Comparison of ENCODE assay signal across 8 cellular contexts in the genomic region with DNA sequence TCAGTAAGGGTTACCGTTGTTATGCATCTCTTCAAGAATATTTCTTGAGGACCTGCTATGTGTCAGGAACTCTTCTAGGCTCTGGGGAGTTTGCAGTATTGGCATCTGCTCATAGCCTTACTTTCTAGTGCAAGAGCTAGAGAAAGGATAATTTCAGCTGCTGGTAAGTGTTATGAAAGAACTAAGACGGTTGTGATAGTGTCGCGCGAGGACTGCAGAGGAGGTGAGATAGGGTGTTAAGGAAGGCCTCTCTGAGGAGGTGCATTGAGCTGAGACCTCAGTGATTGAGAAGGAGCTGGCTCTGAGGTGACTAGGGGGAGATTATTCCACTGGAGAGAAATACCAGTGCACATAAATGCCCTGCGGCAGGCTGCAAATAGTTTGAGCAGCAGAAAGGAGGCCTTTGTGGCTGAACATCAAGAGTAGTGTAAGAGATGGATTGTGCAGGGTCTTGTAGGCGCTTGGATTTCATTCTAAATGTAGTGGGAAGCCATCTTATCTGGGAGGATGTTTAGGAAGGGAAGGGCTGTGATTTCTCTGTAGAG. TPM values are rescaled to one million over a fixed set of nuclear protein-coding genes. Genes with fewer than 3 reads are reported as not detected.
A peak's percentile ranks its signal among the peaks of the same experiment; 100 is the strongest.
DNase-seq lines count a peak whose midpoint lies in the region; ATAC-seq and TF ChIP-seq lines count a peak whose summit lies in the region.

No MANE protein-coding gene starts in this region.

- no peaks in the 10 kb centered on the region for H3K27me3 ChIP-seq in osteoblast (ENCODE audit: insufficient read depth, low read length)

- H3K79me2 ChIP-seq in osteoblast (ENCODE audit: insufficient read depth, low read length), result peaks cover 70% of the 10 kb centered on the region

- peaks cover 40% of the 10 kb centered on the region for H3K4me1 Mint-ChIP-seq in activated CD8-positive, alpha-beta memory T cell treated with anti-CD3 and anti-CD28 coated beads, Interleukin-2, amount 10 ng/mL, durations not matched to agents 7 days and 5 days
- peaks cover 11% of the 10 kb centered on the region for H3K4me1 Mint-ChIP-seq in endothelial cell (ENCODE audit: unreplicated experiment)

- no peak for DNase-seq in activated CD8-positive, alpha-beta memory T cell treated with anti-CD3 and anti-CD28 coated beads, Interleukin-2, amount 10 ng/mL, durations not matched to agents 7 days and 5 days
- no peak for DNase-seq in activated CD8-positive, alpha-beta memory T cell treated with anti-CD3 and anti-CD28 coated beads, Interleukin-2, amount 50 U/mL, for 4 hours
- DNase-seq in RPMI7951 (ENCODE audit: low read depth) (peak; percentile 36), endothelial cell (ENCODE audit: low spot score) (no peak), osteoblast (ENCODE audit: insufficient read length, low spot score, missing footprints) (peak; percentile 81), pons (ENCODE audit: low spot score) (no peak), NCI-H2029 treated with DMSO at 0.1 percent for 48 hours (lab: John Stamatoyannopoulos, UW) (no peak)

- peak overlapping the region; percentile 95 for H3K4me3 ChIP-seq in osteoblast (ENCODE audit: insufficient read depth, low read length)

- H2AFZ ChIP-seq in osteoblast (ENCODE audit: low read length), result peak overlapping the region; percentile 98

- H3K36me3 ChIP-seq in osteoblast (ENCODE audit: insufficient read depth, low read length), result peaks cover 41% of the 10 kb centered on the region

- H3K27ac ChIP-seq in osteoblast (ENCODE audit: low read depth, low read length), result peak overlapping the region; percentile 87

- H4K20me1 ChIP-seq in osteoblast (ENCODE audit: insufficient read depth, low read length), result peaks cover 6% of the 10 kb centered on the region

- peaks cover 7% of the 10 kb centered on the region for H3K4me1 ChIP-seq in osteoblast (ENCODE audit: insufficient read depth, low read length)

- H3K36me3 Mint-ChIP-seq in activated CD8-positive, alpha-beta memory T cell treated with anti-CD3 and anti-CD28 coated beads, Interleukin-2, amount 10 ng/mL, durations not matched to agents 7 days and 5 days, result peaks cover 37% of the 10 kb centered on the region
- peaks cover 19% of the 10 kb centered on the region for H3K36me3 Mint-ChIP-seq in endothelial cell (ENCODE audit: low read depth, unreplicated experiment)

- peak overlapping the region; percentile 99 for H3K4me2 ChIP-seq in osteoblast (ENCODE audit: insufficient read depth, low read length)

- CTCF ChIA-PET in activated CD8-positive, alpha-beta memory T cell treated with anti-CD3 and anti-CD28 coated beads, Interleukin-2, amount 10 ng/mL, durations not matched to agents 7 days and 5 days (lab: Charles Lee), result interaction anchor here (0.8 to 2.3 kb wide), 9 partner anchors 15 to 380 kb away, joined by 3 to 8 read pairs (median 3); partner anchors contain the start of genes KMT5A and SBNO1

- no peak for ATAC-seq in activated CD8-positive, alpha-beta memory T cell treated with anti-CD3 and anti-CD28 coated beads, Interleukin-2, amount 10 ng/mL, durations not matched to agents 7 days and 5 days
- no peak for ATAC-seq in GM19328 (IDR thresholded peaks at IDR 0.05; ENCODE audit: unreplicated experiment)

- TF ChIP-seq CTCF in endothelial cell (IDR thresholded peaks at IDR 0.05; ENCODE audit: unreplicated experiment), result no peak
- no peak for TF ChIP-seq CTCF in osteoblast (IDR thresholded peaks at IDR 0.05; ENCODE audit: extremely low read depth, low read depth, low read length)

- H3K4me3 Mint-ChIP-seq in activated CD8-positive, alpha-beta memory T cell treated with anti-CD3 and anti-CD28 coated beads, Interleukin-2, amount 10 ng/mL, durations not matched to agents 7 days and 5 days, result peak overlapping the region; percentile 92
- peak overlapping the region; percentile 97 for H3K4me3 Mint-ChIP-seq in endothelial cell (ENCODE audit: unreplicated experiment)

- no peaks in the 10 kb centered on the region for H3K9me3 Mint-ChIP-seq in activated CD8-positive, alpha-beta memory T cell treated with anti-CD3 and anti-CD28 coated beads, Interleukin-2, amount 10 ng/mL, durations not matched to agents 7 days and 5 days (ENCODE audit: low read depth)
- no peaks in the 10 kb centered on the region for H3K9me3 Mint-ChIP-seq in endothelial cell (ENCODE audit: unreplicated experiment)

- peak overlapping the region; percentile 87 for H3K27ac Mint-ChIP-seq in activated CD8-positive, alpha-beta memory T cell treated with anti-CD3 and anti-CD28 coated beads, Interleukin-2, amount 10 ng/mL, durations not matched to agents 7 days and 5 days
- H3K27ac Mint-ChIP-seq in endothelial cell (ENCODE audit: unreplicated experiment), result peak overlapping the region; percentile 82

- H3K9me3 ChIP-seq in osteoblast (ENCODE audit: low read depth, low read length), result no peaks in the 10 kb centered on the region

- no peaks in the 10 kb centered on the region for H3K27me3 Mint-ChIP-seq in activated CD8-positive, alpha-beta memory T cell treated with anti-CD3 and anti-CD28 coated beads, Interleukin-2, amount 10 ng/mL, durations not matched to agents 7 days and 5 days
- peaks cover 11% of the 10 kb centered on the region for H3K27me3 Mint-ChIP-seq in endothelial cell (ENCODE audit: unreplicated experiment)

RNA-seq across cellular contexts. Expression of gene DDX55, which starts 0.8 kb away (rescaled TPM):
- total RNA-seq in activated CD8-positive, alpha-beta memory T cell treated with anti-CD3 and anti-CD28 coated beads, Interleukin-2, amount 10 ng/mL, durations not matched to agents 7 days and 5 days, result 10 to 100 TPM; 46.8 to 51.0 TPM
- 19.0 and 24.9 TPM in 2 replicates for total RNA-seq in RPMI7951 (2014; rRNA removed; shearing (Covaris generic))
- 16.8 TPM for total RNA-seq in endothelial cell (ENCODE audit: unreplicated experiment)
- total RNA-seq in osteoblast, result 19.2 and 20.6 TPM in 2 replicates

RNA-seq across cellular contexts. Expression of gene TMED2, which starts 18.4 kb away (rescaled TPM):
- total RNA-seq in activated CD8-positive, alpha-beta memory T cell treated with anti-CD3 and anti-CD28 coated beads, Interleukin-2, amount 10 ng/mL, durations not matched to agents 7 days and 5 days, result 100 to 1,000 TPM; 132 to 172 TPM
- 231 and 253 TPM in 2 replicates for total RNA-seq in RPMI7951 (2014; rRNA removed; shearing (Covaris generic))
- 167 TPM for total RNA-seq in endothelial cell (ENCODE audit: unreplicated experiment)
- 382 and 418 TPM in 2 replicates for total RNA-seq in osteoblast

RNA-seq across cellular contexts. Expression of gene EIF2B1, which starts 30.8 kb away (rescaled TPM):
- 10 to 100 TPM; 60.3 to 76.4 TPM for total RNA-seq in activated CD8-positive, alpha-beta memory T cell treated with anti-CD3 and anti-CD28 coated beads, Interleukin-2, amount 10 ng/mL, durations not matched to agents 7 days and 5 days
- 77.3 and 94.1 TPM in 2 replicates for total RNA-seq in RPMI7951 (2014; rRNA removed; shearing (Covaris generic))
- total RNA-seq in endothelial cell (ENCODE audit: unreplicated experiment) (52.0 TPM), osteoblast (32.4 and 32.6 TPM in 2 replicates)

RNA-seq across cellular contexts. Expression of gene GTF2H3, which starts 30.9 kb away (rescaled TPM):
- total RNA-seq in activated CD8-positive, alpha-beta memory T cell treated with anti-CD3 and anti-CD28 coated beads, Interleukin-2, amount 10 ng/mL, durations not matched to agents 7 days and 5 days, result 10 to 100 TPM; 46.1 to 49.6 TPM
- total RNA-seq in RPMI7951 (2014; rRNA removed; shearing (Covaris generic)), result 73.3 and 76.7 TPM in 2 replicates
- total RNA-seq in endothelial cell (ENCODE audit: unreplicated experiment) (23.1 TPM), osteoblast (35.9 and 38.7 TPM in 2 replicates)

Comparison
In these comparisons a context has a peak if more than half of its experiments do, and no peak if none do; other contexts are left out.
1. DNase-seq: peak in RPMI7951 (single experiment) and osteoblast (single experiment); none in activated CD8-positive, alpha-beta memory T cell treated with anti-CD3 and anti-CD28 coated beads, Interleukin-2, amount 10 ng/mL, durations not matched to agents 7 days and 5 days (single experiment), activated CD8-positive, alpha-beta memory T cell treated with anti-CD3 and anti-CD28 coated beads, Interleukin-2, amount 50 U/mL, for 4 hours (single experiment), endothelial cell (single experiment), pons (single experiment) and NCI-H2029 treated with DMSO at 0.1 percent for 48 hours (single experiment).